In genomic region chr9:109813310-109813709, GRCh38 we compare ENCODE assay signal across 27 cellular contexts. TPM values are rescaled to one million over a fixed set of nuclear protein-coding genes. Genes with fewer than 3 reads are reported as not detected.
"Had no signal": no experiment of that assay in that cellular context is flagged by ENCODE, and none has a peak within 500 bp of the region (broad histone marks: within the 10 kb centered on the region; RNA-seq: fewer than 3 reads in every experiment).

No MANE protein-coding gene starts in this region.

- H2AFZ ChIP-seq: neural progenitor cell had no signal

- H3K9me3 ChIP-seq: pancreas, prostate gland, thoracic aorta had no signal

- H3K36me3 ChIP-seq: heart right ventricle, left lung, lower lobe of right lung, neural progenitor cell, pancreas, prostate gland, spleen, thoracic aorta had no signal

- DNase-seq: cortex of kidney; dorsolateral prefrontal cortex; effector CD8-positive, alpha-beta T cell; heart right ventricle; hypothalamus; islet precursor cell; left lung; lower lobe of right lung; midbrain; nucleus accumbens; pancreas; spleen; stimulated activated CD4-positive, alpha-beta T cell treated with anti-CD3 and anti-CD28 coated beads, Interleukin-15, amount 100 ng/mL, for 24 hours; stimulated activated CD4-positive, alpha-beta T cell treated with anti-CD3 and anti-CD28 coated beads, Interleukin-1b, Interleukin-23, amount 100 ng/mL, for 48 hours; stimulated activated CD4-positive, alpha-beta T cell treated with anti-CD3 and anti-CD28 coated beads, Interleukin-4, amount 100 ng/mL, for 24 hours; stimulated activated naive CD8-positive, alpha-beta T cell treated with anti-CD3 and anti-CD28 coated beads, Interleukin-15, amount 100 ng/mL, for 72 hours; substantia nigra; trophoblast cell had no signal

- ATAC-seq: esophagus mucosa; heart right ventricle; left lung; lower lobe of right lung; natural killer cell treated with Interleukin-12 subunit alpha and Interleukin-12 subunit beta and Interleukin-15 and Interleukin-18, amount 100 ng/mL, for 72 hours; pancreas; sciatic nerve; stimulated activated memory B cell treated with anti-CD40 and anti-IgM and Interleukin-4, amounts not matched to agents 10 μg/mL and 1 μg/mL and 100 μg/mL, for 72 hours; stimulated activated naive CD8-positive, alpha-beta T cell treated with anti-CD3 and anti-CD28 coated beads, Interleukin-15, amount 100 ng/mL, for 72 hours had no signal

- H3K4me1 ChIP-seq: left lung, lower lobe of right lung, neural progenitor cell, prostate gland had no signal

- FAIRE-seq: frontal cortex, pancreas, urothelium cell line had no signal

- H3K27ac ChIP-seq: heart right ventricle, left lung, lower lobe of right lung, neural progenitor cell, pancreas, prostate gland, spleen, thoracic aorta had no signal

- H3K27me3 ChIP-seq: dorsolateral prefrontal cortex, heart right ventricle, left lung, neural progenitor cell, pancreas had no signal

- H3K4me3 ChIP-seq: dorsolateral prefrontal cortex, heart right ventricle, left lung, lower lobe of right lung, neural progenitor cell, pancreas, prostate gland, spleen, thoracic aorta had no signal

- H3K9ac ChIP-seq: neural progenitor cell had no signal

- H3K4me2 ChIP-seq: neural progenitor cell had no signal

RNA-seq across cellular contexts. Expression of gene PALM2AKAP2, which starts 33.3 kb away (rescaled TPM):
- total RNA-seq: natural killer cell treated with Interleukin-12 subunit alpha and Interleukin-12 subunit beta and Interleukin-15 and Interleukin-18, amount 100 ng/mL, for 72 hours had no signal
